8 cellular contexts compared by ENCODE assay signal in genomic region chr19:6516659-6517291, GRCh38. TPM values are rescaled to one million over a fixed set of nuclear protein-coding genes. Genes with fewer than 3 reads are reported as not detected.
A peak's percentile ranks its signal among the peaks of the same experiment; 100 is the strongest.
DNase-seq lines count a peak whose midpoint lies in the region; ATAC-seq lines count a peak whose summit lies in the region.

No MANE protein-coding gene starts in this region.

- DNase-seq in NK-92 treated with Interleukin-12 subunit alpha and Interleukin-12 subunit beta, amount 100 ng/mL, for 24 hours (lab: John Stamatoyannopoulos, UW) = peak; percentile 80
- DNase-seq in NK-92 (lab: John Stamatoyannopoulos, UW; ENCODE audit: unreplicated experiment) (no peak), NCI-H82 treated with DMSO at 0.1 percent for 48 hours (lab: John Stamatoyannopoulos, UW; ENCODE audit: unreplicated experiment) (peak; percentile 31), lung microvascular endothelial cell (ENCODE audit: low read depth in 2 of 2) (peak; percentile 85 to 86)
- DNase-seq in activated CD8-positive, alpha-beta T cell treated with anti-CD3 and anti-CD28 coated beads, Interleukin-2, amount 10 ng/mL, durations not matched to agents 7 days and 5 days = peak; percentile 94
- DNase-seq in effector CD4-positive, alpha-beta T cell = peak; percentile 90
- DNase-seq in stimulated activated CD4-positive, alpha-beta T cell treated with anti-CD3 and anti-CD28 coated beads, Interleukin-4, amount 100 ng/mL, for 48 hours (ENCODE audit: low read depth in 2 of 2) = peak; percentile 94 to 97

- H3K27me3 Mint-ChIP-seq in activated CD8-positive, alpha-beta T cell treated with anti-CD3 and anti-CD28 coated beads, Interleukin-2, amount 10 ng/mL, durations not matched to agents 7 days and 5 days (ENCODE audit: low read depth) = no peaks in the 10 kb centered on the region

- H3K36me3 Mint-ChIP-seq in activated CD8-positive, alpha-beta T cell treated with anti-CD3 and anti-CD28 coated beads, Interleukin-2, amount 10 ng/mL, durations not matched to agents 7 days and 5 days (ENCODE audit: low read depth) = no peaks in the 10 kb centered on the region

- H3K4me1 Mint-ChIP-seq in activated CD8-positive, alpha-beta T cell treated with anti-CD3 and anti-CD28 coated beads, Interleukin-2, amount 10 ng/mL, durations not matched to agents 7 days and 5 days (ENCODE audit: low read depth) = peaks cover 32% of the 10 kb centered on the region

- POLR2A ChIA-PET in activated CD8-positive, alpha-beta T cell treated with anti-CD3 and anti-CD28 coated beads, Interleukin-2, amount 10 ng/mL, durations not matched to agents 7 days and 5 days (lab: Charles Lee) = interaction anchor here (0.7 to 2.0 kb wide), 5 partner anchors 35 to 347 kb away, joined by 3 to 7 read pairs (median 5); partner anchors contain the start of genes DENND1C and GPR108

- H3K27ac Mint-ChIP-seq in activated CD8-positive, alpha-beta T cell treated with anti-CD3 and anti-CD28 coated beads, Interleukin-2, amount 10 ng/mL, durations not matched to agents 7 days and 5 days = peak overlapping the region; percentile 93

- no peaks in the 10 kb centered on the region for H3K9me3 Mint-ChIP-seq in activated CD8-positive, alpha-beta T cell treated with anti-CD3 and anti-CD28 coated beads, Interleukin-2, amount 10 ng/mL, durations not matched to agents 7 days and 5 days (ENCODE audit: insufficient read depth)

- peak overlapping the region; percentile 93 for H3K4me3 Mint-ChIP-seq in activated CD8-positive, alpha-beta T cell treated with anti-CD3 and anti-CD28 coated beads, Interleukin-2, amount 10 ng/mL, durations not matched to agents 7 days and 5 days

- CTCF ChIA-PET in activated CD8-positive, alpha-beta T cell treated with anti-CD3 and anti-CD28 coated beads, Interleukin-2, amount 10 ng/mL, durations not matched to agents 7 days and 5 days (lab: Charles Lee) = interaction anchor here (0.7 to 3.3 kb wide), 33 partner anchors 9 to 350 kb away, joined by 3 to 29 read pairs (median 5); partner anchors contain the start of genes DENND1C, KHSRP, TNFSF14 and VAV1

- peak; percentile 55 for ATAC-seq in HG03280 (IDR thresholded peaks at IDR 0.05; ENCODE audit: unreplicated experiment)
- ATAC-seq in activated CD8-positive, alpha-beta T cell treated with anti-CD3 and anti-CD28 coated beads, Interleukin-2, amount 10 ng/mL, durations not matched to agents 7 days and 5 days = peak; percentile 87

RNA-seq across cellular contexts. Expression of gene TNFSF9, which starts 14.1 kb away (rescaled TPM):
- total RNA-seq in activated CD8-positive, alpha-beta T cell treated with anti-CD3 and anti-CD28 coated beads, Interleukin-2, amount 10 ng/mL, durations not matched to agents 7 days and 5 days = 1 to 10 TPM; 1.5 to 1.7 TPM
- 0.40 and 0.65 TPM in 2 replicates for total RNA-seq in lung microvascular endothelial cell

RNA-seq across cellular contexts. Expression of gene TUBB4A, which starts 14.7 kb away (rescaled TPM):
- 1 to 10 TPM; 6.6 to 6.9 TPM for total RNA-seq in activated CD8-positive, alpha-beta T cell treated with anti-CD3 and anti-CD28 coated beads, Interleukin-2, amount 10 ng/mL, durations not matched to agents 7 days and 5 days
- total RNA-seq in lung microvascular endothelial cell = not detected in 2 replicates

RNA-seq across cellular contexts. Expression of gene DENND1C, which starts 35.2 kb away (rescaled TPM):
- total RNA-seq in activated CD8-positive, alpha-beta T cell treated with anti-CD3 and anti-CD28 coated beads, Interleukin-2, amount 10 ng/mL, durations not matched to agents 7 days and 5 days = 10 to 100 TPM; 94.1 to 97.5 TPM
- total RNA-seq in lung microvascular endothelial cell = not detected in 2 replicates

RNA-seq across cellular contexts. Expression of gene CRB3, which starts 52.7 kb away (rescaled TPM):
- total RNA-seq in activated CD8-positive, alpha-beta T cell treated with anti-CD3 and anti-CD28 coated beads, Interleukin-2, amount 10 ng/mL, durations not matched to agents 7 days and 5 days = 1 to 10 TPM in 1 of 2 experiments, not detected in 1; 1.1 TPM
- total RNA-seq in lung microvascular endothelial cell = not detected in 2 replicates

RNA-seq across cellular contexts. Expression of gene SLC25A23, which starts 57.2 kb away (rescaled TPM):
- total RNA-seq in activated CD8-positive, alpha-beta T cell treated with anti-CD3 and anti-CD28 coated beads, Interleukin-2, amount 10 ng/mL, durations not matched to agents 7 days and 5 days = 10 to 100 TPM; 27.5 to 28.0 TPM
- total RNA-seq in lung microvascular endothelial cell = 13.1 and 15.7 TPM in 2 replicates

Comparison
In these comparisons a context has a peak if more than half of its experiments do, and no peak if none do; other contexts are left out.
1. RNA of gene DENND1C, which starts 35.2 kb away (total RNA-seq): 94.1 to 97.5 TPM in activated CD8-positive, alpha-beta T cell treated with anti-CD3 and anti-CD28 coated beads, Interleukin-2, amount 10 ng/mL, durations not matched to agents 7 days and 5 days; not detected in lung microvascular endothelial cell; every median in the first group is over 10 times any median in the second.